In the genomic region with DNA sequence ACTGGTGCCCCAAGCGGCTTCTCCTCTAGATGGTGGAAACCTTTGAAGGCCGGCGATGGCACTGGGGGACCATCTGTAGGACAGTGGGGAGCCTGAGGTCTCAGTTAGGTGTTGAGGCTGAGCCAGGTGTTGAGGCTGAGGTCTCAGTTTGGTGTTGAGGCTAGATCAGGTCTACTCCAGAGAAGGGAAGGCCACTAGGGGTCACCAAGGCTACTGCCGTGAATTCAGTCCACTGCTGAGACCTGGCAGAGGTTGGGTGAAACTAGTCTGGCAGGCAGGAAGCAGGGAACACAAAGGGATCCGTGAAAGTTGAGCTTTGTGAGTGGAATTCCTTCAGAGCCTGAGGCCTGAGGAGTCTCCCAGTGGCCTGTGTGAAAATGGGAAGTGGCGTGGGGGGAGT, we compare ENCODE assay signal across 14 cellular contexts.
DNase-seq lines count a peak whose midpoint lies in the region; ATAC-seq, FAIRE-seq and TF ChIP-seq lines count a peak whose summit lies in the region.
"Had no signal": no experiment of that assay in that cellular context is flagged by ENCODE, and none has a peak within 500 bp of the region (broad histone marks: within the 10 kb centered on the region; RNA-seq: fewer than 3 reads in every experiment).

No MANE protein-coding gene starts in this region.

- H3K9me2 ChIP-seq in SK-N-SH, result no peaks in the 10 kb centered on the region

- H3K27me3 ChIP-seq in SK-N-SH (ENCODE audit: insufficient read depth), result peaks cover 15% of the 10 kb centered on the region; the same call in 1 of the 2 replicates
- H3K27me3 ChIP-seq in Panc1 (ENCODE audit: control insufficient read depth, insufficient read depth, low read length), result no peaks in the 10 kb centered on the region
- H3K27me3 ChIP-seq in right atrium auricular region, result no peaks in the 10 kb centered on the region
- no peaks in the 10 kb centered on the region for H3K27me3 ChIP-seq in thyroid gland

- H3K36me3 ChIP-seq in SK-N-SH (replicated peaks in 1 of 2; ENCODE audit: control insufficient read depth in 1 of 2, insufficient read depth in 2 of 2, low read length in 1 of 2), result no peaks in the 10 kb centered on the region
- H3K36me3 ChIP-seq in Panc1 (ENCODE audit: control insufficient read depth, insufficient read depth, low read length), result no peaks in the 10 kb centered on the region
- H3K36me3 ChIP-seq in right atrium auricular region, result no peaks in the 10 kb centered on the region
- H3K36me3 ChIP-seq in thyroid gland, result no peaks in the 10 kb centered on the region

- no peak overlapping the region for H3K4me2 ChIP-seq in SK-N-SH

- CTCF ChIA-PET in SK-N-SH (lab: Yijun Ruan, JAX), result interaction anchor here (0.6 to 2.3 kb wide), 5 partner anchors 25 to 249 kb away, joined by 3 to 15 read pairs (median 4); no protein-coding TSS in a partner anchor
- CTCF ChIA-PET in Panc1 (lab: Charles Lee), result interaction anchor here (0.6 to 1.8 kb wide), 3 partner anchors 9 to 249 kb away, joined by 3 to 4 read pairs (median 4); no protein-coding TSS in a partner anchor

- no peak for TF ChIP-seq EP300 in SK-N-SH (IDR thresholded peaks at IDR 0.05; ENCODE audit: borderline replicate concordance in 1 of 2, low read depth in 1 of 2, low read length in 1 of 2)

- H3K4me1 ChIP-seq in SK-N-SH (ENCODE audit: control insufficient read depth in 1 of 2, insufficient read depth in 2 of 2, low read depth in 1 of 2, low read length in 1 of 2) (peaks cover 0 to 14% of the 10 kb centered on the region in 2 experiments; a peak in 1 of 4 replicates), Panc1 (ENCODE audit: control insufficient read depth, insufficient read depth, low read length) (peaks cover 4% of the 10 kb centered on the region), right atrium auricular region (peaks cover 0 to 17% of the 10 kb centered on the region in 2 donors), thyroid gland (peaks cover 17 to 36% of the 10 kb centered on the region in 2 donors)

- no peak for ATAC-seq in SK-N-SH treated with all-trans-retinoic acid at 6 μM for 48 hours
- peak; percentile 82; the same call in 1 of the 2 replicates for ATAC-seq in Panc1
- ATAC-seq in GM21529 (IDR thresholded peaks at IDR 0.05; ENCODE audit: unreplicated experiment), result no peak
- ATAC-seq: activated CD8-positive, alpha-beta T cell treated with anti-CD3 and anti-CD28 coated beads for 36 hours; effector memory CD8-positive, alpha-beta T cell had no signal

- no peaks in the 10 kb centered on the region for H3K79me2 ChIP-seq in SK-N-SH (ENCODE audit: insufficient read depth)

- intact Hi-C loops in Panc1 (cut with micrococcal nuclease; ENCODE audit: unreplicated experiment), result no loop called here
- intact Hi-C loops in thyroid gland (cut with DNase I), result no loop called here

- no peaks in the 10 kb centered on the region for H3K9me3 ChIP-seq in SK-N-SH
- no peaks in the 10 kb centered on the region for H3K9me3 ChIP-seq in Panc1 (ENCODE audit: control insufficient read depth, insufficient read depth, low read depth, low read length)
- no peaks in the 10 kb centered on the region for H3K9me3 ChIP-seq in right atrium auricular region
- no peaks in the 10 kb centered on the region for H3K9me3 ChIP-seq in thyroid gland

- H3F3A ChIP-seq in SK-N-SH (replicated peaks; ENCODE audit: insufficient read depth), result no peaks in the 10 kb centered on the region

- no peak for DNase-seq in SK-N-SH
- DNase-seq in Panc1 (ENCODE audit: low read depth, low spot score), result no peak
- no peak for DNase-seq in right atrium auricular region (ENCODE audit: low spot score)
- DNase-seq in thyroid gland, result peak; percentile 21 to 25
- no peak for DNase-seq in NAMALWA (ENCODE audit: low spot score)
- DNase-seq in RCC 7860 (ENCODE audit: low spot score), result no peak
- DNase-seq: ACHN; activated CD8-positive, alpha-beta T cell treated with anti-CD3 and anti-CD28 coated beads for 36 hours; activated naive CD8-positive, alpha-beta T cell treated with anti-CD3 and anti-CD28 coated beads, Interleukin-2, amount 10 ng/mL, durations not matched to agents 7 days and 5 days; effector memory CD8-positive, alpha-beta T cell; T-helper 1 cell had no signal

- H2AFZ ChIP-seq in SK-N-SH (ENCODE audit: low read depth), result no peak overlapping the region

- no peak for FAIRE-seq in RCC 7860 (lab: Jason Lieb, UNC)
- FAIRE-seq: GM19239 had no signal

- 62% methylated on average over 5 of the region's 6 CpGs for WGBS in SK-N-SH (ENCODE audit: low lambda C conversion rate)
- 75 to 80% methylated on average over 6 of the region's 6 CpGs for WGBS in thyroid gland, 2 donors

- no peaks in the 10 kb centered on the region for H4K20me1 ChIP-seq in SK-N-SH (ENCODE audit: insufficient read depth)

- no peak overlapping the region for H3K4me3 ChIP-seq in SK-N-SH (ENCODE audit: low read depth in 2 of 2, low read length in 1 of 2)
- no peak overlapping the region for H3K4me3 ChIP-seq in Panc1 (ENCODE audit: low read depth in 2 of 2, low read length in 2 of 2)
- H3K4me3 ChIP-seq in right atrium auricular region, result no peak overlapping the region
- H3K4me3 ChIP-seq in thyroid gland (replicated peaks in 1 of 3), result no peak overlapping the region

- peak; percentile 43 for TF ChIP-seq RAD21 in SK-N-SH (IDR thresholded peaks at IDR 0.05; ENCODE audit: low read length)

- TF ChIP-seq CTCF in SK-N-SH (IDR thresholded peaks at IDR 0.05), result peak; percentile 20; the same call in 1 of the 2 replicates
- TF ChIP-seq CTCF in Panc1 (IDR thresholded peaks at IDR 0.05), result peak; percentile 72
- TF ChIP-seq CTCF in right atrium auricular region (IDR thresholded peaks at IDR 0.05), result no peak
- peak in 1 of 6 experiments; percentile 14 for TF ChIP-seq CTCF in thyroid gland (IDR thresholded peaks at IDR 0.05)

- BruUV-seq in Panc1 (replicated peaks; lab: Mats Ljungman, UMichigan), result no TSS peak

- no peak for TF ChIP-seq POLR2A in thyroid gland (IDR thresholded peaks at IDR 0.05)

- H3K9ac ChIP-seq in SK-N-SH, result no peak overlapping the region

- H3K27ac ChIP-seq in SK-N-SH (ENCODE audit: low read depth in 2 of 2, low read length in 1 of 2) (no peak overlapping the region), Panc1 (ENCODE audit: low read length) (no peak overlapping the region), right atrium auricular region (peak overlapping the region; percentile 40 to 45), thyroid gland (peak overlapping the region in 1 of 3 donors; percentile 23)

- in situ Hi-C loops in Panc1 (cut with HindIII; ENCODE audit: low pct_unique_long_range_greater_than_20kb, low sequenced_read_pairs), result no loop called here

- POLR2A ChIA-PET in SK-N-SH (lab: Yijun Ruan, JAX) (no interaction called here), Panc1 (lab: Charles Lee) (interaction anchor here (0.6 kb wide), 1 partner anchor 437 kb away, joined by 3 read pairs; no protein-coding TSS in a partner anchor)

TF ChIP-seq in SK-N-SH, 30 proteins besides CTCF, POLR2A, EP300 and RAD21:
- peak; percentile 13; the same call in 1 of the 2 replicates for TF ChIP-seq SMC3 (IDR thresholded peaks at IDR 0.05; ENCODE audit: low read depth, low read length)
- no peak for TF ChIP-seq EZH2phosphoT487 (IDR thresholded peaks at IDR 0.05; ENCODE audit: borderline replicate concordance, low read depth)

TF ChIP-seq in SK-N-SH treated with all-trans-retinoic acid at 6 μM for 48 hours, 23 proteins besides CTCF, POLR2A, EP300 and RAD21:
- TF ChIP-seq RARB (CRISPR knock-in tag; IDR thresholded peaks at IDR 0.05) (no peak), PPARA (CRISPR knock-in tag; IDR thresholded peaks at IDR 0.05; ENCODE audit: borderline replicate concordance) (no peak), ZFP30 (CRISPR knock-in tag; IDR thresholded peaks at IDR 0.05) (no peak), ARNTL (CRISPR knock-in tag; IDR thresholded peaks at IDR 0.05; ENCODE audit: borderline replicate concordance, low read depth) (no peak), ZFP3 (CRISPR knock-in tag; IDR thresholded peaks at IDR 0.05) (no peak), CSDC2 (CRISPR knock-in tag; IDR thresholded peaks at IDR 0.05) (no peak)
- TF ChIP-seq, protein P1, sequence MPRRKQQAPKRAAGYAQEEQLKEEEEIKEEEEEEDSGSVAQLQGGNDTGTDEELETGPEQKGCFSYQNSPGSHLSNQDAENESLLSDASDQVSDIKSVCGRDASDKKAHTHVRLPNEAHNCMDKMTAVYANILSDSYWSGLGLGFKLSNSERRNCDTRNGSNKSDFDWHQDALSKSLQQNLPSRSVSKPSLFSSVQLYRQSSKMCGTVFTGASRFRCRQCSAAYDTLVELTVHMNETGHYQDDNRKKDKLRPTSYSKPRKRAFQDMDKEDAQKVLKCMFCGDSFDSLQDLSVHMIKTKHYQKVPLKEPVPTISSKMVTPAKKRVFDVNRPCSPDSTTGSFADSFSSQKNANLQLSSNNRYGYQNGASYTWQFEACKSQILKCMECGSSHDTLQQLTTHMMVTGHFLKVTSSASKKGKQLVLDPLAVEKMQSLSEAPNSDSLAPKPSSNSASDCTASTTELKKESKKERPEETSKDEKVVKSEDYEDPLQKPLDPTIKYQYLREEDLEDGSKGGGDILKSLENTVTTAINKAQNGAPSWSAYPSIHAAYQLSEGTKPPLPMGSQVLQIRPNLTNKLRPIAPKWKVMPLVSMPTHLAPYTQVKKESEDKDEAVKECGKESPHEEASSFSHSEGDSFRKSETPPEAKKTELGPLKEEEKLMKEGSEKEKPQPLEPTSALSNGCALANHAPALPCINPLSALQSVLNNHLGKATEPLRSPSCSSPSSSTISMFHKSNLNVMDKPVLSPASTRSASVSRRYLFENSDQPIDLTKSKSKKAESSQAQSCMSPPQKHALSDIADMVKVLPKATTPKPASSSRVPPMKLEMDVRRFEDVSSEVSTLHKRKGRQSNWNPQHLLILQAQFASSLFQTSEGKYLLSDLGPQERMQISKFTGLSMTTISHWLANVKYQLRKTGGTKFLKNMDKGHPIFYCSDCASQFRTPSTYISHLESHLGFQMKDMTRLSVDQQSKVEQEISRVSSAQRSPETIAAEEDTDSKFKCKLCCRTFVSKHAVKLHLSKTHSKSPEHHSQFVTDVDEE (CRISPR knock-in tag; IDR thresholded peaks at IDR 0.05), result no peak

Comparison
In these comparisons a context has a peak if more than half of its experiments do, and no peak if none do; other contexts are left out.
1. DNase-seq: peak in thyroid gland (2 of 2); none in SK-N-SH (single experiment), Panc1 (single experiment), right atrium auricular region (single experiment), NAMALWA (single experiment) and RCC 7860 (single experiment).
2. H3K27ac ChIP-seq: peak in right atrium auricular region (2 of 2); none in SK-N-SH (0 of 2) and Panc1 (single experiment).
3. CTCF ChIP-seq: peak in SK-N-SH (single experiment) and Panc1 (single experiment); none in right atrium auricular region (0 of 2).